In the genomic region with DNA sequence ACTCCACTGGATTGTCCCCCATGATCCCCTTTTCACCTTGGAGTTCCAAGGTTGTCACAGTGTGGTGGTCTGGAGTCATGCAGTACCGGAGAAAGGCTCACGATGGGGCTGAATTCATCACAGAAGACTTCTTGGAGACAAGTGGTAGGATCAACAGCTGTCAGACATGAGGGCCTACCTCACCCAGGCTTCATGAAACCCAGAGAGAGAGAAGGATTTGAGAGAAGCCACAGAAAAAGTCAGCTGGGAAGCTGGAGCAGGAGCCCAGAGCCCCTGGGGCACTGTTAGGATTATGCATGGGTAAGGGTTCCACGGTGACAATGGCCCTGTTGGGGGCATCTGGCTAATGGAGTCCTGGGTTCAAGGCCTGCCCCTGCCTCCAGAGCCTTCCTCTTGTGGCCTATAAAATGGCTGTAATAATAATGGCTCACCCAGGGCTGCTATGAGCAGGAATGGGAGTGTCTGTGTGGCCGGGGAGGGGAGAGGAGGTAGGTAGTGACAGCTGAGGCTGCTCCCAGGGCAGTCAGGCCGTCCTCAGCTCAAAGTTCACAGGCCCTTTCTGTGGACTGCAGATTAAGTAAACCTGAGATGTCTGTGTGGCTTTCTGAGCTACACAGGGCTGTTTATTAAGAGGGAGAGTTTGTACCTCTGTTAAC, we compare ENCODE assay signal across 8 cellular contexts. TPM values are rescaled to one million over a fixed set of nuclear protein-coding genes. Genes with fewer than 3 reads are reported as not detected.
DNase-seq lines count a peak whose midpoint lies in the region; ATAC-seq, FAIRE-seq and TF ChIP-seq lines count a peak whose summit lies in the region.

No MANE protein-coding gene starts in this region.

- H4K20me1 ChIP-seq in SU-DHL-6 (ENCODE audit: low read depth, low read length) (no peaks in the 10 kb centered on the region), GM12878 (ENCODE audit: control insufficient read depth, insufficient read depth) (no peaks in the 10 kb centered on the region)

- no peak for TF ChIP-seq POLR2A in GM12878 (IDR thresholded peaks at IDR 0.05; ENCODE audit: low read depth, low read length)

- H3K27me3 ChIP-seq in CD8-positive, alpha-beta memory T cell (ENCODE audit: insufficient read depth, low read length, poor library complexity, severe bottlenecking) = no peaks in the 10 kb centered on the region
- H3K27me3 ChIP-seq in SU-DHL-6 (ENCODE audit: low read length) (no peaks in the 10 kb centered on the region), GM12878 (replicated peaks in 1 of 2; ENCODE audit: control insufficient read depth in 2 of 2, insufficient read depth in 2 of 2, low read length in 1 of 2) (no peaks in the 10 kb centered on the region), kidney epithelial cell (ENCODE audit: control insufficient read depth, insufficient read depth, low read length) (no peaks in the 10 kb centered on the region)

- WGBS in GM12878 (ENCODE audit: insufficient coverage, insufficient replicate concordance, low lambda C conversion rate, missing lambda C conversion rate) = 2% methylated on average over 5 of the region's 5 CpGs

- no peak for TF ChIP-seq EP300 in GM12878 (IDR thresholded peaks at IDR 0.05; ENCODE audit: borderline replicate concordance in 1 of 2, control insufficient read depth in 1 of 2, low read depth in 2 of 2, low read length in 2 of 2)

- peaks cover 4 to 27% (median 5%) of the 10 kb centered on the region in 3 donors for H3K36me3 Mint-ChIP-seq in CD8-positive, alpha-beta memory T cell

- in situ Hi-C loops in GM12878 (cut with MboI) = no loop called here

- H3K4me3 ChIP-seq in CD8-positive, alpha-beta memory T cell (ENCODE audit: low read length) = peak overlapping the region; percentile 95
- H3K4me3 ChIP-seq in SU-DHL-6 (ENCODE audit: insufficient read depth, low read length, poor library complexity, severe bottlenecking) (peak overlapping the region; percentile 55), GM12878 (peak overlapping the region; percentile 77), kidney epithelial cell (ENCODE audit: low read depth, low read length) (peak overlapping the region; percentile 70)

- peak overlapping the region; percentile 59 for H3K27ac ChIP-seq in CD8-positive, alpha-beta memory T cell (ENCODE audit: low read depth, low read length)
- H3K27ac ChIP-seq in SU-DHL-6 (ENCODE audit: low read depth, low read length) (peak overlapping the region; percentile 53), GM12878 (ENCODE audit: control insufficient read depth, insufficient read depth) (peak overlapping the region; percentile 90)

- DNase-seq in CD8-positive, alpha-beta memory T cell = peak; percentile 23 to 73 (median 55)
- DNase-seq in GM12878 (ENCODE audit: low read depth, low spot score) = no peak
- no peak for DNase-seq in kidney epithelial cell (ENCODE audit: low read depth)
- peak; percentile 10 for DNase-seq in stimulated activated CD8-positive, alpha-beta memory T cell treated with anti-CD3 and anti-CD28 coated beads, Interleukin-12 subunit alpha, Interleukin-12 subunit beta, amount 100 ng/mL, for 4 hours (ENCODE audit: low read depth)
- no peak for DNase-seq in middle frontal gyrus (ENCODE audit: extremely low spot score, low spot score)

- no peaks in the 10 kb centered on the region for H3K27me3 Mint-ChIP-seq in CD8-positive, alpha-beta memory T cell

- POLR2A ChIA-PET in CD8-positive, alpha-beta memory T cell (lab: Charles Lee) = interaction anchor here (0.6 to 3.8 kb wide), 9 partner anchors 9 to 213 kb away, joined by 3 to 49 read pairs (median 7); a partner anchor contains a TSS
- POLR2A ChIA-PET in GM12878 (lab: Charles Lee) = interaction anchor here (1.0 to 2.7 kb wide), 10 partner anchors 9 to 138 kb away, joined by 3 to 17 read pairs (median 4); a partner anchor contains a TSS

- no peaks in the 10 kb centered on the region for H3K9me2 ChIP-seq in SU-DHL-6 (replicated peaks; ENCODE audit: insufficient read depth, low read length)

- CTCF ChIA-PET in CD8-positive, alpha-beta memory T cell (lab: Charles Lee) = interaction anchor here (0.7 to 7.4 kb wide), 18 partner anchors 10 to 198 kb away, joined by 3 to 92 read pairs (median 4); a partner anchor contains a TSS
- CTCF ChIA-PET in GM12878 (lab: Yijun Ruan, JAX) = interaction anchor here (0.6 to 2.9 kb wide), 26 partner anchors 9 to 500 kb away, joined by 3 to 49 read pairs (median 5); a partner anchor contains a TSS

- peak; percentile 67 for TF ChIP-seq RAD21 in GM12878 (IDR thresholded peaks at IDR 0.05; ENCODE audit: insufficient read depth, low read depth, low read length)

- H2AFZ ChIP-seq in SU-DHL-6 (ENCODE audit: low read depth, low read length, severe bottlenecking) = peak overlapping the region; percentile 84
- peak overlapping the region; percentile 85 for H2AFZ ChIP-seq in GM12878 (ENCODE audit: control insufficient read depth, low read depth, low read length)

- intact Hi-C loops in GM12878 (cut with micrococcal nuclease; ENCODE audit: unreplicated experiment) = loop anchor here (1.0 to 5.0 kb wide), 5 partner anchors 15 to 145 kb away; a partner anchor contains a TSS

- FAIRE-seq in GM12878 (lab: Jason Lieb, UNC) = peak; percentile 83

- ATAC-seq in GM19438 (IDR thresholded peaks at IDR 0.05; ENCODE audit: low read depth, unreplicated experiment) (peak; percentile 66), HG03571 (IDR thresholded peaks at IDR 0.05; ENCODE audit: unreplicated experiment) (peak; percentile 33), GM12878 (peak; percentile 81)

- peak overlapping the region; percentile 85 to 99 (median 96) for H3K27ac Mint-ChIP-seq in CD8-positive, alpha-beta memory T cell

- H3K9ac ChIP-seq in SU-DHL-6 (ENCODE audit: low read length) (peak overlapping the region; percentile 61), GM12878 (ENCODE audit: control insufficient read depth, insufficient read depth, low read length) (peak overlapping the region; percentile 88)

- SMC1A ChIA-PET in GM12878 (lab: Charles Lee; ENCODE audit: uncharacterized antibody, unreplicated experiment) = interaction anchor here (0.7 to 2.7 kb wide), 24 partner anchors 9 to 658 kb away, joined by 3 to 26 read pairs (median 5); a partner anchor contains a TSS

- H3K79me2 ChIP-seq in SU-DHL-6 (ENCODE audit: insufficient read depth, low read length) (no peaks in the 10 kb centered on the region), GM12878 (ENCODE audit: control insufficient read depth, insufficient read depth, low read length) (peaks cover 23% of the 10 kb centered on the region)

- peaks cover 43% of the 10 kb centered on the region for H3K4me1 ChIP-seq in CD8-positive, alpha-beta memory T cell (ENCODE audit: insufficient read depth, low read length)
- H3K4me1 ChIP-seq in GM12878 (ENCODE audit: control insufficient read depth, insufficient read depth, low read length) = peaks cover 25% of the 10 kb centered on the region

- RAD21 ChIA-PET in GM12878 (lab: Charles Lee; ENCODE audit: unreplicated experiment) = interaction anchor here (0.5 to 3.1 kb wide), 18 partner anchors 9 to 195 kb away, joined by 3 to 34 read pairs (median 10); a partner anchor contains a TSS

- BruUV-seq in GM12878 (replicated peaks; lab: Mats Ljungman, UMichigan) = TSS peak; percentile 70

- H3K9me3 Mint-ChIP-seq in CD8-positive, alpha-beta memory T cell = no peaks in the 10 kb centered on the region

- peaks cover 47 to 78% (median 67%) of the 10 kb centered on the region in 3 donors for H3K4me1 Mint-ChIP-seq in CD8-positive, alpha-beta memory T cell

- peak overlapping the region; percentile 66 for H3K4me2 ChIP-seq in SU-DHL-6 (ENCODE audit: low read depth, low read length, poor library complexity, severe bottlenecking)
- peak overlapping the region; percentile 81 for H3K4me2 ChIP-seq in GM12878 (ENCODE audit: control insufficient read depth, insufficient read depth)

- H3K4me3 Mint-ChIP-seq in CD8-positive, alpha-beta memory T cell = peak overlapping the region; percentile 86 to 95 (median 90)

- no peak for TF ChIP-seq CTCF in SU-DHL-6 (IDR thresholded peaks at IDR 0.05; ENCODE audit: insufficient read depth, low read length, poor library complexity, severe bottlenecking)
- peak; percentile 62 to 77 (median 66) for TF ChIP-seq CTCF in GM12878 (IDR thresholded peaks at IDR 0.05 in 2 of 3, conservative IDR thresholded peaks at IDR 0.05 in 1 of 3; ENCODE audit: control insufficient read depth in 2 of 3, extremely low read depth in 1 of 3, insufficient read depth in 1 of 3, low read depth in 3 of 3, low read length in 3 of 3)
- TF ChIP-seq CTCF in kidney epithelial cell (IDR thresholded peaks at IDR 0.05; ENCODE audit: insufficient read depth, low read length, poor library complexity, severe bottlenecking) = peak; percentile 12

- no peaks in the 10 kb centered on the region for H3K36me3 ChIP-seq in CD8-positive, alpha-beta memory T cell (ENCODE audit: insufficient read depth, low read length)
- H3K36me3 ChIP-seq in SU-DHL-6 (ENCODE audit: low read length) = no peaks in the 10 kb centered on the region
- peaks cover 0 to 6% of the 10 kb centered on the region in 2 experiments; a peak in 2 of 4 replicates for H3K36me3 ChIP-seq in GM12878 (ENCODE audit: control insufficient read depth in 2 of 2, insufficient read depth in 2 of 2, low read length in 1 of 2)
- H3K36me3 ChIP-seq in kidney epithelial cell (ENCODE audit: control insufficient read depth, insufficient read depth, low read length) = no peaks in the 10 kb centered on the region

- H3F3A ChIP-seq in SU-DHL-6 (ENCODE audit: insufficient read depth) = no peaks in the 10 kb centered on the region; the same call in 1 of the 2 replicates

- no peaks in the 10 kb centered on the region for H3K9me3 ChIP-seq in CD8-positive, alpha-beta memory T cell (ENCODE audit: low read length)
- H3K9me3 ChIP-seq in SU-DHL-6 (ENCODE audit: insufficient read depth, low read length) = no peaks in the 10 kb centered on the region
- no peaks in the 10 kb centered on the region for H3K9me3 ChIP-seq in GM12878 (replicated peaks; ENCODE audit: control insufficient read depth, insufficient read depth, low read length)

RNA-seq across cellular contexts. Expression of a gene that starts 0.9 kb away (rescaled TPM):
- 10 to 100 TPM; 46.2 to 52.1 TPM for total RNA-seq in CD8-positive, alpha-beta memory T cell
- 92.5 TPM for polyA plus RNA-seq in CD8-positive, alpha-beta memory T cell
- 36.1 and 40.9 TPM in 2 replicates for total RNA-seq in GM12878 (2013; cell fraction: nucleolus; rRNA removed)
- total RNA-seq in GM12878 (2014; rRNA removed) (25.1 and 25.2 TPM in 2 replicates), GM12878 (2014; rRNA removed; fragmentation: Illumina TruSeq; extraction: Trizol) (20.3 and 21.2 TPM in 2 replicates), GM12878 (2021) (53.3 and 54.4 TPM in 2 replicates), kidney epithelial cell (8.7 and 9.4 TPM in 2 replicates)
- 15.8 TPM for polyA plus RNA-seq in GM12878 (2011; ENCODE audit: low read depth)
- polyA plus RNA-seq in GM12878 (2011; rRNA removed) (25.9 and 32.7 TPM in 2 replicates), GM12878 (2014; fragmentation: Illumina TruSeq; extraction: Trizol) (42.4 and 42.6 TPM in 2 replicates), GM12878 (2014; fragmentation: Nextera tagmentation; extraction: Ambion mirVana) (10 to 100 TPM in 1 of 2 experiments, 1 to 10 TPM in 1; 8.6 to 10.2 TPM), GM12878 (2014; rRNA removed) (39.6 and 39.7 TPM in 2 replicates), GM12878 (2016; fragmentation: Nextera tagmentation; extraction: Ambion mirVana) (10 to 100 TPM; 38.7 to 41.2 TPM)
- polyA plus RNA-seq in GM12878 (2011; cell fraction: cytosol; rRNA removed) = 31.9 and 34.9 TPM in 2 replicates
- polyA plus RNA-seq in GM12878 (2011; cell fraction: nucleus; rRNA removed) = 37.5 and 42.1 TPM in 2 replicates
- polyA plus RNA-seq in GM12878 (2012) = 20.1 and 25.2 TPM in 2 replicates
- polyA minus RNA-seq in GM12878 (2011; rRNA and poly(A)+ RNA removed) = 19.4 and 22.8 TPM in 2 replicates
- polyA minus RNA-seq in GM12878 (2011; cell fraction: cytosol; rRNA and poly(A)+ RNA removed) = 12.7 and 13.5 TPM in 2 replicates
- 9.3 and 16.3 TPM in 2 replicates for polyA minus RNA-seq in GM12878 (2011; cell fraction: nucleus; rRNA and poly(A)+ RNA removed)

Comparison
In these comparisons a context has a peak if more than half of its experiments do, and no peak if none do; other contexts are left out.
1. DNase-seq: peak in CD8-positive, alpha-beta memory T cell (5 of 5) and stimulated activated CD8-positive, alpha-beta memory T cell treated with anti-CD3 and anti-CD28 coated beads, Interleukin-12 subunit alpha, Interleukin-12 subunit beta, amount 100 ng/mL, for 4 hours (single experiment); none in GM12878 (single experiment), kidney epithelial cell (single experiment) and middle frontal gyrus (single experiment).
2. Peak in every context shown above with its lines, with median percentiles within 50 percentile points of each other: H3K27ac ChIP-seq, H3K4me3 ChIP-seq and ATAC-seq.